8 cellular contexts compared by ENCODE assay signal in genomic region chr14:22319526-22320352, GRCh38.
DNase-seq lines count a peak whose midpoint lies in the region; ATAC-seq and TF ChIP-seq lines count a peak whose summit lies in the region.

No MANE protein-coding gene starts in this region.

- no peak overlapping the region for H3K4me2 ChIP-seq in GM23338

- H3F3A ChIP-seq in GM23338 (replicated peaks; ENCODE audit: low read depth), result no peaks in the 10 kb centered on the region

- WGBS in heart left ventricle, 4 donors, result 36 to 42% (median 39%) methylated on average over 4 of the region's 4 CpGs

- intact Hi-C loops in heart left ventricle (cut with DNase I) (loop anchor here in 6 of 10 donors (1.0 to 10.0 kb wide), 6 partner anchors 53 to 235 kb away; no protein-coding TSS in a partner anchor), sciatic nerve (cut with DNase I) (no loop called here)

- H3K36me3 ChIP-seq in GM23338 (ENCODE audit: insufficient read depth) (no peaks in the 10 kb centered on the region), adipocyte (ENCODE audit: control insufficient read depth, insufficient read depth, low read length, severe bottlenecking) (no peaks in the 10 kb centered on the region), heart left ventricle (no peaks in the 10 kb centered on the region)

- H3K27ac Mint-ChIP-seq in GM23338, result no peak overlapping the region

- H2AFZ ChIP-seq in GM23338, result no peak overlapping the region

- TF ChIP-seq CTCF in GM23338 (conservative IDR thresholded peaks at IDR 0.05; ENCODE audit: low read depth in 2 of 2) (peak; percentile 73 to 76), heart left ventricle (IDR thresholded peaks at IDR 0.05) (peak; percentile 56 to 81 (median 66))

- H3K4me1 Mint-ChIP-seq in GM23338, result 0 out of 3 replicates have a peak, but pooled peaks cover 5% of the 10 kb centered on the region

- no peaks in the 10 kb centered on the region for H3K79me2 ChIP-seq in GM23338 (replicated peaks; ENCODE audit: insufficient read depth)

- H3K9me3 ChIP-seq in adipocyte (ENCODE audit: control insufficient read depth, low read length) (no peaks in the 10 kb centered on the region), heart left ventricle (no peaks in the 10 kb centered on the region)

- H3K27me3 ChIP-seq in GM23338 (ENCODE audit: insufficient read depth) (no peaks in the 10 kb centered on the region), adipocyte (replicated peaks; ENCODE audit: control insufficient read depth, insufficient read depth, low read length) (peaks cover 13% of the 10 kb centered on the region), heart left ventricle (peaks cover 0 to 5% (median 0%) of the 10 kb centered on the region in 9 donors)

- no peaks in the 10 kb centered on the region for H4K20me1 ChIP-seq in GM23338 (replicated peaks; ENCODE audit: insufficient read depth)

- H3K36me3 Mint-ChIP-seq in GM23338 (ENCODE audit: low read depth), result no peaks in the 10 kb centered on the region

- H3K27ac ChIP-seq in GM23338 (ENCODE audit: low read depth) (no peak overlapping the region), heart left ventricle (no peak overlapping the region)

- DNase-seq in DMS 273 treated with DMSO at 0.1 percent for 48 hours (lab: John Stamatoyannopoulos, UW) (peak; percentile 21), GM23338 (ENCODE audit: low spot score) (peak; percentile 76), NCI-H524 (lab: John Stamatoyannopoulos, UW) (peak; percentile 72 to 92), adipocyte (ENCODE audit: low read depth) (peak; percentile 72), heart left ventricle (peak in 4 of 5 donors; percentile 18 to 56 (median 38)), sciatic nerve (ENCODE audit: low spot score) (peak; percentile 76)
- DNase-seq in activated effector memory CD4-positive, alpha-beta T cell treated with Interleukin-2 at 50 U/mL for 16 hours, result no peak

- peaks cover 3% of the 10 kb centered on the region; the same call in 1 of the 3 replicates for H3K9me3 Mint-ChIP-seq in GM23338

- H3K4me1 ChIP-seq in GM23338 (ENCODE audit: insufficient read depth), result no peaks in the 10 kb centered on the region
- H3K4me1 ChIP-seq in adipocyte (ENCODE audit: control insufficient read depth, insufficient read depth, low read length), result no peaks in the 10 kb centered on the region
- no peaks in the 10 kb centered on the region for H3K4me1 ChIP-seq in heart left ventricle

- H3K4me3 ChIP-seq in GM23338 (no peak overlapping the region), adipocyte (ENCODE audit: low read length) (no peak overlapping the region), heart left ventricle (no peak overlapping the region)

- no peak for TF ChIP-seq POLR2A in heart left ventricle (IDR thresholded peaks at IDR 0.05)

- no peak overlapping the region for H3K9ac ChIP-seq in adipocyte (ENCODE audit: low read length)

- H3K27me3 Mint-ChIP-seq in GM23338 (ENCODE audit: insufficient read depth, low read depth, poor library complexity), result peaks cover 3% of the 10 kb centered on the region

- ATAC-seq in GM23338, result peak; percentile 81
- ATAC-seq in heart left ventricle, result peak in 3 of 4 donors; percentile 49 to 75 (median 58)
- ATAC-seq in sciatic nerve, result peak; percentile 73
- no peak for ATAC-seq in HG03097 (IDR thresholded peaks at IDR 0.05; ENCODE audit: low FRiP score, unreplicated experiment)

- no peak overlapping the region for H3K4me3 Mint-ChIP-seq in GM23338

- no peaks in the 10 kb centered on the region for H3K9me2 ChIP-seq in GM23338 (ENCODE audit: insufficient read depth)

TF ChIP-seq in GM23338, 12 proteins besides CTCF, POLR2A, EP300 and RAD21 (continues in another document):
- TF ChIP-seq ZNF331 (CRISPR knock-in tag; IDR thresholded peaks at IDR 0.05; ENCODE audit: low read depth), result no peak
- TF ChIP-seq CREB1 (CRISPR knock-in tag; IDR thresholded peaks at IDR 0.05; ENCODE audit: low read depth), result no peak
- TF ChIP-seq ZNF462 (CRISPR knock-in tag; IDR thresholded peaks at IDR 0.05), result no peak
- TF ChIP-seq JUNB (IDR thresholded peaks at IDR 0.05; ENCODE audit: unreplicated experiment), result no peak
- no peak for TF ChIP-seq POLR2AphosphoS5 (IDR thresholded peaks at IDR 0.05; ENCODE audit: low read depth)
- TF ChIP-seq REST (IDR thresholded peaks at IDR 0.05; ENCODE audit: unreplicated experiment), result no peak
- TF ChIP-seq STAT1 (IDR thresholded peaks at IDR 0.05; ENCODE audit: unreplicated experiment), result no peak
- TF ChIP-seq EZH2 (IDR thresholded peaks at IDR 0.05; ENCODE audit: low read depth, unreplicated experiment), result no peak
